In the genomic region with DNA sequence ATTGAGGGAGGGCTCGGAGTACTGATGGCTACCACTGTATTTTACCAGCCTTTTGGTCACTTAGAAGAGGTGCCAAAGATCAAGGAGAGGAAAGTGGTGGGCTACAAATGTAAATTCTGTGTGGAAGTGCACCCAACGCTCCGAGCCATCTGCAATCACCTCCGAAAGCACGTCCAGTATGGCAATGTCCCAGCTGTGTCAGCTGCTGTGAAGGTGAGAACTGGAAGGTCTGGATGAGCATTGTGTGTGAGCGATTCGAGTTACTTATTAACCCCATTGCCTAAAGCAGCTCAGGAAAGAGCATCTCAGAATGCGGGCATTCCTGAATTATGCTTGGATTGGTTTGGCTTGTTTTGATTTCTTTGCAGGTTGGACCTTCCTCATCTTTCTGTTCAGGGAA, we compare ENCODE assay signal across 19 cellular contexts.
"Had no signal": no experiment of that assay in that cellular context is flagged by ENCODE, and none has a peak within 500 bp of the region (broad histone marks: within the 10 kb centered on the region; RNA-seq: fewer than 3 reads in every experiment).

No MANE protein-coding gene starts in this region.

- H3K4me1 Mint-ChIP-seq: activated CD4-positive, alpha-beta memory T cell treated with anti-CD3 and anti-CD28 coated beads, Interleukin-2, amount 10 ng/mL, durations not matched to agents 7 days and 5 days; activated CD4-positive, alpha-beta T cell treated with anti-CD3 and anti-CD28 coated beads for 36 hours; activated naive CD4-positive, alpha-beta T cell treated with anti-CD3 and anti-CD28 coated beads, Interleukin-2, amount 50 U/mL, for 24 hours; nephron; T-cell had no signal

- H3K4me3 ChIP-seq: adrenal gland, coronary artery, prostate gland, SK-N-MC had no signal

- H3K27ac Mint-ChIP-seq: activated CD4-positive, alpha-beta memory T cell treated with anti-CD3 and anti-CD28 coated beads, Interleukin-2, amount 10 ng/mL, durations not matched to agents 7 days and 5 days; activated CD4-positive, alpha-beta T cell treated with anti-CD3 and anti-CD28 coated beads for 36 hours; activated naive CD4-positive, alpha-beta T cell treated with anti-CD3 and anti-CD28 coated beads, Interleukin-2, amount 50 U/mL, for 24 hours; activated T-cell treated with anti-CD3 and anti-CD28 coated beads, Interleukin-2, amount 50 U/mL, for 24 hours; T-cell had no signal

- DNase-seq: activated CD4-positive, alpha-beta memory T cell treated with anti-CD3 and anti-CD28 coated beads, Interleukin-2, amount 10 ng/mL, durations not matched to agents 7 days and 5 days; activated CD4-positive, alpha-beta T cell treated with anti-CD3 and anti-CD28 coated beads for 36 hours; activated effector memory CD4-positive, alpha-beta T cell treated with anti-CD3 and anti-CD28 coated beads, Interleukin-2, amount 50 U/mL, for 16 hours; activated T-cell treated with anti-CD3 and anti-CD28 coated beads, Interleukin-2, amount 50 U/mL, for 24 hours; adrenal gland; caudate nucleus; effector CD4-positive, alpha-beta T cell; foreskin fibroblast; mesendoderm; occipital lobe; stimulated activated CD4-positive, alpha-beta T cell treated with anti-CD3 and anti-CD28 coated beads, Interleukin-2, amount 100 ng/mL, for 24 hours; T-cell; T-helper 9 cell; WERI-Rb-1 had no signal

- H3K9me3 ChIP-seq: adrenal gland, prostate gland had no signal

- H3K27me3 ChIP-seq: adrenal gland had no signal

- H3K36me3 Mint-ChIP-seq: activated naive CD4-positive, alpha-beta T cell treated with anti-CD3 and anti-CD28 coated beads, Interleukin-2, amount 50 U/mL, for 24 hours; T-cell had no signal

- H3K27me3 Mint-ChIP-seq: activated CD4-positive, alpha-beta memory T cell treated with anti-CD3 and anti-CD28 coated beads, Interleukin-2, amount 10 ng/mL, durations not matched to agents 7 days and 5 days; activated CD4-positive, alpha-beta T cell treated with anti-CD3 and anti-CD28 coated beads for 36 hours; activated naive CD4-positive, alpha-beta T cell treated with anti-CD3 and anti-CD28 coated beads, Interleukin-2, amount 50 U/mL, for 24 hours; activated T-cell treated with anti-CD3 and anti-CD28 coated beads, Interleukin-2, amount 50 U/mL, for 24 hours; T-cell had no signal

- H3K27ac ChIP-seq: coronary artery, prostate gland, SK-N-MC, WERI-Rb-1 had no signal

- H3K4me3 Mint-ChIP-seq: activated CD4-positive, alpha-beta memory T cell treated with anti-CD3 and anti-CD28 coated beads, Interleukin-2, amount 10 ng/mL, durations not matched to agents 7 days and 5 days; activated CD4-positive, alpha-beta T cell treated with anti-CD3 and anti-CD28 coated beads for 36 hours; activated naive CD4-positive, alpha-beta T cell treated with anti-CD3 and anti-CD28 coated beads, Interleukin-2, amount 50 U/mL, for 24 hours; activated T-cell treated with anti-CD3 and anti-CD28 coated beads, Interleukin-2, amount 50 U/mL, for 24 hours; nephron; T-cell had no signal

- H3K9me3 Mint-ChIP-seq: activated naive CD4-positive, alpha-beta T cell treated with anti-CD3 and anti-CD28 coated beads, Interleukin-2, amount 50 U/mL, for 24 hours had no signal

- H3K4me1 ChIP-seq: adrenal gland, prostate gland had no signal

- ATAC-seq: activated CD4-positive, alpha-beta T cell treated with anti-CD3 and anti-CD28 coated beads for 36 hours; T-cell had no signal
